Comparison of ENCODE assay signal across 12 cellular contexts in the genomic region with DNA sequence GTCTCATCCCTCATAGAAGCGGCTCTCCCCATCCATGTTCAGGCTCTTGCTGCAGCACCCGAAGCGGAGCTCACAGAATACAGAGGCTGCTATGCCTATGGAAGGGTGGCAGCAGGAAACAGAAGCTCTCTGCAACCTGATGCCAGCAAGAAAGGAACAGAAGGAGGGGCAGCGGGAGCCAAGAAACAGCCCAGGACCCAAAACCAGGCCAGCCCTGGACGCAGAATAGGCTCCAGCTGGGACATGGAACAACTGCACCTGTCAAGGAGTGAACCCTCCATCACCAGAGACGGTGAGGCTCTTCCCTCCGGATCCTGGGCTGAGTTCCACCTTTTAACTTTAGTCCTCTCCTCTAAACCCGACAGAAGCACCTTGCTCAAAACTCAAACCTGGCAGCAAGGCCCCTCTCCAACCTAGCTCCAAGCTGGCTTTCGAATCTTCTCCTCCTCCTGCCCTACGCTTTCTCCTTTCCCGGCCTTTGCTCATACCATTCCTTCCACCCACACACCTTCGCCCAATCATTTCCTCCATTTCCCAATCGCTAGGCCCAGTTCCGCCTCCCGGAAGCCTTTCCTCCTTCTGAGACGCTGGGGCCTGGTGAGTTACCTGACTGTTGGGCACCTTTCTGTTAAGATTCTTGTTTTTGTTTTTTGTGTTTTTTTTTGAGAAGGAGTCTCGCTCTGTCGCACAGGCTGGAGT.
DNase-seq lines count a peak whose midpoint lies in the region; ATAC-seq lines count a peak whose summit lies in the region.
"Had no signal": no experiment of that assay in that cellular context is flagged by ENCODE, and none has a peak within 500 bp of the region (broad histone marks: within the 10 kb centered on the region; RNA-seq: fewer than 3 reads in every experiment).

No MANE protein-coding gene starts in this region.

- H3K4me2 ChIP-seq in neuronal stem cell (ENCODE audit: insufficient read depth, low read length, poor library complexity, severe bottlenecking), result no peak overlapping the region

- H3K14ac ChIP-seq in neuronal stem cell (ENCODE audit: low read length), result no peak overlapping the region

- no peak overlapping the region for H2BK120ac ChIP-seq in neuronal stem cell (ENCODE audit: low read depth, low read length)

- H2AK5ac ChIP-seq in neuronal stem cell (ENCODE audit: low read depth, low read length), result peak overlapping the region; percentile 63

- H4K91ac ChIP-seq in neuronal stem cell (ENCODE audit: low read depth, low read length, poor library complexity), result no peak overlapping the region

- H3K27ac Mint-ChIP-seq in IgD-negative memory B cell, result no peak overlapping the region
- H3K27ac Mint-ChIP-seq in effector memory CD8-positive, alpha-beta T cell, result no peak overlapping the region

- H2BK12ac ChIP-seq in neuronal stem cell (ENCODE audit: low read length), result no peak overlapping the region

- H3K4me3 ChIP-seq in neuronal stem cell (ENCODE audit: low read length in 2 of 2), result peak overlapping the region in 1 of 2 donors; percentile 15

- no peaks in the 10 kb centered on the region for H3K36me3 ChIP-seq in neuronal stem cell (replicated peaks in 1 of 2; ENCODE audit: control insufficient read depth in 2 of 2, insufficient read depth in 2 of 2, low read length in 2 of 2)
- H3K36me3 ChIP-seq: stomach had no signal

- WGBS in neuronal stem cell (ENCODE audit: extremely low coverage in 2 of 2, insufficient read length in 2 of 2, insufficient replicate concordance in 1 of 2), 2 donors, result 100% methylated on average over 5 of the region's 18 CpGs; no CpG with 5 or more reads in 1 of the 2 donors

- H4K8ac ChIP-seq in neuronal stem cell (ENCODE audit: low read depth, low read length), result no peak overlapping the region

- H3K4ac ChIP-seq in neuronal stem cell (ENCODE audit: low read length), result no peak overlapping the region

- H3K4me3 Mint-ChIP-seq in activated T-cell treated with anti-CD3 and anti-CD28 coated beads, Interleukin-2, amount 50 U/mL, for 4 hours, result peak overlapping the region; percentile 82
- H3K4me3 Mint-ChIP-seq in IgD-negative memory B cell, result peak overlapping the region; percentile 84 to 94 (median 90)
- peak overlapping the region; percentile 90 to 92 for H3K4me3 Mint-ChIP-seq in effector memory CD8-positive, alpha-beta T cell

- DNase-seq in activated T-cell treated with anti-CD3 and anti-CD28 coated beads, Interleukin-2, amount 50 U/mL, for 4 hours, result no peak
- DNase-seq in activated T-cell treated with anti-CD3 and anti-CD28 coated beads, Interleukin-2, amount 50 U/mL, for 1 hour, result no peak
- no peak for DNase-seq in effector memory CD8-positive, alpha-beta T cell
- DNase-seq in neuronal stem cell (ENCODE audit: low spot score) (no peak), NCI-H1694 (lab: John Stamatoyannopoulos, UW) (no peak), NCI-H1105 treated with DMSO at 0.1 percent for 48 hours (lab: John Stamatoyannopoulos, UW) (no peak)
- DNase-seq in stimulated activated naive CD4-positive, alpha-beta T cell treated with Interleukin-2 at 50 U/mL for 16 hours (lab: John Stamatoyannopoulos, UW), result no peak
- DNase-seq: activated CD4-positive, alpha-beta T cell treated with anti-CD3 and anti-CD28 coated beads for 48 hours; activated naive CD4-positive, alpha-beta T cell treated with Interleukin-2 at 50 U/mL for 16 hours; SK-N-SH; stomach had no signal

- no peaks in the 10 kb centered on the region for H3K36me3 Mint-ChIP-seq in activated T-cell treated with anti-CD3 and anti-CD28 coated beads, Interleukin-2, amount 50 U/mL, for 4 hours (ENCODE audit: insufficient read depth)
- H3K36me3 Mint-ChIP-seq in IgD-negative memory B cell, result no peaks in the 10 kb centered on the region
- H3K36me3 Mint-ChIP-seq in effector memory CD8-positive, alpha-beta T cell (ENCODE audit: insufficient read depth), result peaks cover 2% of the 10 kb centered on the region

- no peak for ATAC-seq in activated T-cell treated with anti-CD3 and anti-CD28 coated beads, Interleukin-2, amount 50 U/mL, for 4 hours
- ATAC-seq in effector memory CD8-positive, alpha-beta T cell (replicated peaks), result no peak

- peaks cover 5% of the 10 kb centered on the region for H3K4me1 Mint-ChIP-seq in activated T-cell treated with anti-CD3 and anti-CD28 coated beads, Interleukin-2, amount 50 U/mL, for 4 hours (ENCODE audit: low read depth)
- H3K4me1 Mint-ChIP-seq in IgD-negative memory B cell, result peaks cover 0 to 3% (median 0%) of the 10 kb centered on the region in 3 donors
- H3K4me1 Mint-ChIP-seq in effector memory CD8-positive, alpha-beta T cell (ENCODE audit: low read depth in 2 of 2), result peaks cover 10 to 17% of the 10 kb centered on the region in 2 donors

- H3K27ac ChIP-seq in neuronal stem cell (replicated peaks; ENCODE audit: low read length), result no peak overlapping the region
- H3K27ac ChIP-seq: stomach had no signal

- H3K23ac ChIP-seq in neuronal stem cell (ENCODE audit: low read depth, low read length, poor library complexity), result no peak overlapping the region

- no peak overlapping the region for H2BK15ac ChIP-seq in neuronal stem cell (ENCODE audit: low read length)

- no peak overlapping the region for H2BK5ac ChIP-seq in neuronal stem cell (ENCODE audit: low read length)

- H3K27me3 Mint-ChIP-seq in activated T-cell treated with anti-CD3 and anti-CD28 coated beads, Interleukin-2, amount 50 U/mL, for 4 hours (ENCODE audit: low read depth), result peaks cover 22% of the 10 kb centered on the region
- peaks cover 5% of the 10 kb centered on the region for H3K27me3 Mint-ChIP-seq in IgD-negative memory B cell
- peaks cover 12 to 32% of the 10 kb centered on the region in 2 donors for H3K27me3 Mint-ChIP-seq in effector memory CD8-positive, alpha-beta T cell

- no peaks in the 10 kb centered on the region for H3K9me3 Mint-ChIP-seq in activated T-cell treated with anti-CD3 and anti-CD28 coated beads, Interleukin-2, amount 50 U/mL, for 4 hours
- H3K9me3 Mint-ChIP-seq in IgD-negative memory B cell, result peaks cover 0 to 2% (median 0%) of the 10 kb centered on the region in 3 donors
- H3K9me3 Mint-ChIP-seq in effector memory CD8-positive, alpha-beta T cell, result no peaks in the 10 kb centered on the region

- no peaks in the 10 kb centered on the region for H3K9me3 ChIP-seq in neuronal stem cell (replicated peaks in 1 of 2; ENCODE audit: control insufficient read depth in 2 of 2, insufficient read depth in 1 of 2, low read depth in 1 of 2, low read length in 2 of 2)
- H3K9me3 ChIP-seq: SK-N-SH, stomach had no signal

- no peaks in the 10 kb centered on the region for H3K79me1 ChIP-seq in neuronal stem cell (ENCODE audit: low read depth, low read length)

- peaks cover 0 to 4% of the 10 kb centered on the region in 2 donors for H3K4me1 ChIP-seq in neuronal stem cell (ENCODE audit: control insufficient read depth in 2 of 2, insufficient read depth in 1 of 2, low read depth in 1 of 2, low read length in 2 of 2)

- no peak overlapping the region for H2AFZ ChIP-seq in neuronal stem cell (ENCODE audit: low read length)

- no peak overlapping the region for H3K9ac ChIP-seq in neuronal stem cell (ENCODE audit: low read depth, low read length, poor library complexity)

- H3K18ac ChIP-seq in neuronal stem cell (ENCODE audit: low read length), result no peak overlapping the region

- H3K27me3 ChIP-seq in neuronal stem cell (ENCODE audit: control insufficient read depth in 3 of 3, insufficient read depth in 3 of 3, low read depth in 1 of 3, low read length in 3 of 3), result no peaks in the 10 kb centered on the region
